ENCODE assay signal across 15 cellular contexts in the genomic region with DNA sequence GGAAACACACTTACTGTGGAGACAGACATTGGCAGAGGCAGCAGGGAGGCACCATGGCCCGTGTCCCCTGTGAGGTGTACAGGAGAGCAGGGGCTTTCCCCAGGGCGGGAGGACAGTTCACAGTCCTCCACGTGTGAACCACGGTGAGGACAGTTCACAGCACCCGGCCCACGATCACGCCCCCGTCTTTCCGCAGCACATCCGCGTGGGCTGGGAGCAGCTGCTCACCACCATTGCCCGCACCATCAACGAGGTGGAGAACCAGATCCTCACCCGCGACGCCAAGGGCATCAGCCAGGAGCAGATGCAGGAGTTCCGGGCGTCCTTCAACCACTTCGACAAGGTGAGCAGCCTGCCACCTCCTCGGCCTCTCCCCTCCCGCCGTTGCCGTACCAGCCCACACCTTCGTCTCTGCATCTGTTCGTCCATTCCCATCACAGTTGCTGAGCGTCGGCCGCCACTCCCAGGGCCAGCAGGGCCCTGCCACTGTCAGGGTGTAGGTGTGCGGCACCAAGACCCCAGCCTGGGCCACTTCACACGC. TPM values are rescaled to one million over a fixed set of nuclear protein-coding genes. Genes with fewer than 3 reads are reported as not detected.
DNase-seq lines count a peak whose midpoint lies in the region; ATAC-seq and TF ChIP-seq lines count a peak whose summit lies in the region.
"Had no signal": no experiment of that assay in that cellular context is flagged by ENCODE, and none has a peak within 500 bp of the region (broad histone marks: within the 10 kb centered on the region; RNA-seq: fewer than 3 reads in every experiment).

No MANE protein-coding gene starts in this region.

- no peak overlapping the region for H3K4me3 ChIP-seq in liver (ENCODE audit: low read depth in 1 of 3, low read length in 3 of 3)
- H3K4me3 ChIP-seq: Peyer's patch, tibial nerve had no signal

- H3K9ac ChIP-seq in liver (ENCODE audit: low read depth in 1 of 2, low read length in 2 of 2): no peak overlapping the region

- peak; percentile 30 for DNase-seq in activated CD8-positive, alpha-beta memory T cell treated with anti-CD3 and anti-CD28 coated beads, Interleukin-2, amount 50 U/mL, for 4 hours
- DNase-seq in activated CD8-positive, alpha-beta memory T cell treated with anti-CD3 and anti-CD28 coated beads for 24 hours: no peak
- peak; percentile 47 for DNase-seq in activated gamma-delta T cell treated with anti-CD3 and anti-CD28 coated beads, Interleukin-2, amount 50 U/mL, for 16 hours (ENCODE audit: low read depth)
- DNase-seq in stimulated activated naive CD8-positive, alpha-beta T cell treated with anti-CD3 and anti-CD28 coated beads, Interleukin-15, Interleukin-2, amounts not matched to agents 100 U/mL and 50 U/mL, for 24 hours: peak; percentile 30
- no peak for DNase-seq in NCI-H774 (lab: John Stamatoyannopoulos, UW)
- DNase-seq in UCSD-AML1 (lab: John Stamatoyannopoulos, UW; ENCODE audit: unreplicated experiment): no peak
- DNase-seq: foreskin keratinocyte, naive B cell, Peyer's patch had no signal

- H3K27me3 ChIP-seq in liver (ENCODE audit: control insufficient read depth in 4 of 4, insufficient read depth in 4 of 4, low read length in 3 of 4): no peaks in the 10 kb centered on the region
- H3K27me3 ChIP-seq: foreskin keratinocyte, Peyer's patch, tibial nerve had no signal

- H3K27ac ChIP-seq in liver (ENCODE audit: low read depth in 1 of 2, low read length in 2 of 2): peak overlapping the region; percentile 4 to 41
- H3K27ac ChIP-seq: foreskin keratinocyte had no signal

- H3K4me1 ChIP-seq in liver (ENCODE audit: control insufficient read depth in 4 of 4, insufficient read depth in 4 of 4, low read length in 3 of 4): peaks cover 1 to 42% (median 21%) of the 10 kb centered on the region in 4 donors
- H3K4me1 ChIP-seq: foreskin keratinocyte had no signal

- 65% methylated on average over 30 of the region's 30 CpGs for WGBS in liver

- no peak for TF ChIP-seq CTCF in liver (IDR thresholded peaks at IDR 0.05; ENCODE audit: low read depth, low read length, missing input control)

- H3K36me3 ChIP-seq in liver (ENCODE audit: control insufficient read depth in 4 of 4, insufficient read depth in 3 of 4, low read depth in 1 of 4, low read length in 3 of 4): peaks cover 20 to 59% (median 32%) of the 10 kb centered on the region in 4 donors

- H3K9me3 ChIP-seq in liver (ENCODE audit: control insufficient read depth in 4 of 4, low read length in 3 of 4): no peaks in the 10 kb centered on the region
- H3K9me3 ChIP-seq: Peyer's patch, tibial nerve had no signal

- no peak for TF ChIP-seq RAD21 in liver (IDR thresholded peaks at IDR 0.05)

- no peak for ATAC-seq in stimulated activated naive CD8-positive, alpha-beta T cell treated with anti-CD3 and anti-CD28 coated beads, Interleukin-15, Interleukin-2, amounts not matched to agents 100 U/mL and 50 U/mL, for 24 hours
- no peak for ATAC-seq in HG03196 (IDR thresholded peaks at IDR 0.05; ENCODE audit: unreplicated experiment)
- ATAC-seq: foreskin keratinocyte had no signal

TF ChIP-seq in liver, 16 proteins besides CTCF, POLR2A, EP300 and RAD21:
- TF ChIP-seq RXRA (IDR thresholded peaks at IDR 0.05) (peak in 1 of 2 donors; percentile 10), EGR1 (IDR thresholded peaks at IDR 0.05; ENCODE audit: low read depth in 2 of 2) (no peak)

RNA-seq across cellular contexts. Expression of gene CAPN12, which starts 17.4 kb away (rescaled TPM):
- 10 to 100 TPM in 1 of 2 donors, 1 to 10 TPM in 1; 5.3 to 28.7 TPM for total RNA-seq in liver
- 10 to 100 TPM in 1 of 2 donors, 1 to 10 TPM in 1; 3.8 to 12.3 TPM for polyA plus RNA-seq in liver

RNA-seq across cellular contexts. Expression of gene LGALS7, which starts 46.5 kb away (rescaled TPM):
- not detected for total RNA-seq in liver
- not detected for polyA plus RNA-seq in liver
- total RNA-seq: NCI-H460, Peyer's patch, tibial nerve had no signal
- polyA plus RNA-seq: AG04450, IgD-negative memory B cell had no signal

Comparison
In these comparisons a context has a peak if more than half of its experiments do, and no peak if none do; other contexts are left out.
1. DNase-seq: peak in activated CD8-positive, alpha-beta memory T cell treated with anti-CD3 and anti-CD28 coated beads, Interleukin-2, amount 50 U/mL, for 4 hours (single experiment), activated gamma-delta T cell treated with anti-CD3 and anti-CD28 coated beads, Interleukin-2, amount 50 U/mL, for 16 hours (single experiment) and stimulated activated naive CD8-positive, alpha-beta T cell treated with anti-CD3 and anti-CD28 coated beads, Interleukin-15, Interleukin-2, amounts not matched to agents 100 U/mL and 50 U/mL, for 24 hours (single experiment); none in activated CD8-positive, alpha-beta memory T cell treated with anti-CD3 and anti-CD28 coated beads for 24 hours (single experiment), NCI-H774 (single experiment) and UCSD-AML1 (single experiment).